Comparison of ENCODE assay signal across 21 cellular contexts in the genomic region with DNA sequence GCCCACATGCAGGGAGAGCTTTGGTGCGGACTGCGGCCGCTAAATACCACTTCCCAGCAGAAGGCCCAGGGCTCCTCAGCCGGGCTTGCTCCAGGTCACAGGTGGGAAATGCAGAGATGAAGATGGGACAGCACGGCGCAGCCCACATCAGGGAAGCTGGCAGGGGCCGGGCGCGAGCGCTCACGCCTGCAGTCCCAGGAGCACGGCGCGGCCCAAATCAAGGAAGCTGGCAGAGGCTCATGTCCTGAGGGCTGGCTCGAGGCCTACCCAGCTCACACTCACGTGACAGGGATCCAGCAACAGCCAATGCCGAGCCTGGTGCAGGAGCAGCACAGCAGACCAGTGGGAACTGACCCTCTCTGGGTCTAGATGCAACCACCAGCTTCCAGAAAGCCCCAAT. TPM values are rescaled to one million over a fixed set of nuclear protein-coding genes. Genes with fewer than 3 reads are reported as not detected.
A peak's percentile ranks its signal among the peaks of the same experiment; 100 is the strongest.
DNase-seq lines count a peak whose midpoint lies in the region; ATAC-seq, FAIRE-seq and TF ChIP-seq lines count a peak whose summit lies in the region.
"Had no signal": no experiment of that assay in that cellular context is flagged by ENCODE, and none has a peak within 500 bp of the region (broad histone marks: within the 10 kb centered on the region; RNA-seq: fewer than 3 reads in every experiment).

No MANE protein-coding gene starts in this region.

- H3K9me2 ChIP-seq in MM.1S (replicated peaks; ENCODE audit: insufficient read depth, low read length) = no peaks in the 10 kb centered on the region

- peaks cover 20 to 40% of the 10 kb centered on the region in 2 experiments for H3K36me3 ChIP-seq in HepG2 (replicated peaks in 1 of 2; ENCODE audit: control insufficient read depth in 1 of 2, insufficient read depth in 2 of 2, low read length in 2 of 2)
- peaks cover 6% of the 10 kb centered on the region for H3K36me3 ChIP-seq in MM.1S (replicated peaks; ENCODE audit: insufficient read depth, low read length)
- H3K36me3 ChIP-seq: adrenal gland, transverse colon had no signal

- no peaks in the 10 kb centered on the region for H3K36me3 Mint-ChIP-seq in IgD-negative memory B cell
- H3K36me3 Mint-ChIP-seq in stimulated activated memory B cell treated with anti-CD40 and anti-IgM and Interleukin-4, amounts not matched to agents 10 μg/mL and 1 μg/mL and 100 μg/mL, for 72 hours = peaks cover 53% of the 10 kb centered on the region
- peaks cover 23% of the 10 kb centered on the region for H3K36me3 Mint-ChIP-seq in nephron progenitor cell (ENCODE audit: low read depth)
- peaks cover 14% of the 10 kb centered on the region for H3K36me3 Mint-ChIP-seq in CD4-positive, alpha-beta T cell (ENCODE audit: low read depth)

- TF ChIP-seq EP300 in HepG2 (IDR thresholded peaks at IDR 0.05; ENCODE audit: low read depth in 2 of 2, low read length in 2 of 2) (no peak), HepG2 (CRISPR knock-in tag; IDR thresholded peaks at IDR 0.05; ENCODE audit: borderline replicate concordance) (no peak)

- H3K27me3 ChIP-seq in HepG2 (ENCODE audit: control insufficient read depth in 1 of 2, insufficient read depth in 2 of 2, low read length in 2 of 2) = no peaks in the 10 kb centered on the region
- H3K27me3 ChIP-seq in MM.1S (replicated peaks; ENCODE audit: insufficient read depth, low read length) = no peaks in the 10 kb centered on the region
- H3K27me3 ChIP-seq in CD4-positive, alpha-beta T cell (ENCODE audit: control insufficient read depth, insufficient read depth, low read length) = no peaks in the 10 kb centered on the region
- H3K27me3 ChIP-seq: adrenal gland, transverse colon had no signal

- TF ChIP-seq POLR2A in HepG2 (IDR thresholded peaks at IDR 0.05; ENCODE audit: insufficient read depth in 1 of 2, low read depth in 2 of 2, low read length in 2 of 2) = 0 out of 4 replicates have a peak, but pooled peaks of 1 of the 2 experiments have one; percentile 21

- intact Hi-C loops in HepG2 (cut with micrococcal nuclease; ENCODE audit: unreplicated experiment) = no loop called here
- intact Hi-C loops in CD4-positive, alpha-beta T cell (cut with DNase I, micrococcal nuclease) = no loop called here

- TF ChIP-seq RAD21 in HepG2 (CRISPR knock-in tag; IDR thresholded peaks at IDR 0.05) = no peak

- H3K9me3 Mint-ChIP-seq in IgD-negative memory B cell = no peaks in the 10 kb centered on the region
- no peaks in the 10 kb centered on the region for H3K9me3 Mint-ChIP-seq in stimulated activated memory B cell treated with anti-CD40 and anti-IgM and Interleukin-4, amounts not matched to agents 10 μg/mL and 1 μg/mL and 100 μg/mL, for 72 hours
- H3K9me3 Mint-ChIP-seq in nephron progenitor cell = no peaks in the 10 kb centered on the region
- no peaks in the 10 kb centered on the region for H3K9me3 Mint-ChIP-seq in CD4-positive, alpha-beta T cell
- H3K9me3 Mint-ChIP-seq: activated T-helper 17 cell treated with anti-CD3 and anti-CD28 coated beads, Interleukin-2, amount 50 U/mL, for 72 hours had no signal

- peaks cover 2% of the 10 kb centered on the region for H3K27me3 Mint-ChIP-seq in IgD-negative memory B cell
- H3K27me3 Mint-ChIP-seq in stimulated activated memory B cell treated with anti-CD40 and anti-IgM and Interleukin-4, amounts not matched to agents 10 μg/mL and 1 μg/mL and 100 μg/mL, for 72 hours = no peaks in the 10 kb centered on the region
- H3K27me3 Mint-ChIP-seq in nephron progenitor cell (ENCODE audit: low read depth, poor library complexity) = peaks cover 2% of the 10 kb centered on the region
- no peaks in the 10 kb centered on the region for H3K27me3 Mint-ChIP-seq in CD4-positive, alpha-beta T cell
- H3K27me3 Mint-ChIP-seq: activated T-helper 17 cell treated with anti-CD3 and anti-CD28 coated beads, Interleukin-2, amount 50 U/mL, for 72 hours had no signal

- no peak for TF ChIP-seq CTCF in HepG2 (CRISPR knock-in tag; IDR thresholded peaks at IDR 0.05)
- no peak for TF ChIP-seq CTCF in nephron progenitor cell (IDR thresholded peaks at IDR 0.05)
- no peak for TF ChIP-seq CTCF in MM.1S (IDR thresholded peaks at IDR 0.05; ENCODE audit: low read length)
- TF ChIP-seq CTCF in CD4-positive, alpha-beta T cell (IDR thresholded peaks at IDR 0.05) = no peak

- H3K4me3 Mint-ChIP-seq in IgD-negative memory B cell = peak overlapping the region in 3 of 4 donors; percentile 31 to 33 (median 32)
- no peak overlapping the region for H3K4me3 Mint-ChIP-seq in stimulated activated memory B cell treated with anti-CD40 and anti-IgM and Interleukin-4, amounts not matched to agents 10 μg/mL and 1 μg/mL and 100 μg/mL, for 72 hours
- H3K4me3 Mint-ChIP-seq in nephron progenitor cell = no peak overlapping the region
- no peak overlapping the region for H3K4me3 Mint-ChIP-seq in CD4-positive, alpha-beta T cell
- H3K4me3 Mint-ChIP-seq: activated T-helper 17 cell treated with anti-CD3 and anti-CD28 coated beads, Interleukin-2, amount 50 U/mL, for 72 hours had no signal

- H3K27ac ChIP-seq in HepG2 (ENCODE audit: extremely low read length, insufficient read depth, low read length) (no peak overlapping the region), MM.1S (ENCODE audit: low read length) (no peak overlapping the region)
- H3K27ac ChIP-seq in CD4-positive, alpha-beta T cell (ENCODE audit: low read depth, low read length) = no peak overlapping the region
- H3K27ac ChIP-seq: adrenal gland, KMS-11, skin epidermis, transverse colon had no signal

- H4K20me1 ChIP-seq in HepG2 (ENCODE audit: insufficient read depth, low read length) (peaks cover 90% of the 10 kb centered on the region), MM.1S (ENCODE audit: insufficient read depth, low read length) (no peaks in the 10 kb centered on the region)

- no TSS peak for BruUV-seq in HepG2 (replicated peaks; lab: Mats Ljungman, UMichigan)

- in situ Hi-C loops in HepG2 (cut with HindIII; ENCODE audit: extremely low pct_ligation_motif_present, low pct_unique_long_range_greater_than_20kb) = loop anchor here (25.0 kb wide), 1 partner anchor 130 kb away; no protein-coding TSS in a partner anchor

- DNase-seq in cerebellum (ENCODE audit: low spot score) (peak; percentile 84), HepG2 (ENCODE audit: low spot score) (no peak), nephron progenitor cell (no peak), MM.1S (no peak), epidermal melanocyte (ENCODE audit: insufficient read length, low spot score) (no peak)
- no peak for DNase-seq in CD4-positive, alpha-beta T cell
- DNase-seq: DMS79, mesenchymal stem cell, NCI-H1105 treated with DMSO at 0.1 percent for 48 hours, NCI-H2171 treated with DMSO at 0.1 percent for 48 hours, NCI-H82, transverse colon had no signal

- H3K79me2 ChIP-seq in HepG2 (ENCODE audit: insufficient read depth, low read length) (peaks cover 95% of the 10 kb centered on the region), MM.1S (ENCODE audit: low read length) (peaks cover 100% of the 10 kb centered on the region)

- H3K9me3 ChIP-seq in HepG2 (ENCODE audit: low read length) (no peaks in the 10 kb centered on the region), MM.1S (replicated peaks; ENCODE audit: insufficient read depth, low read length) (no peaks in the 10 kb centered on the region)
- H3K9me3 ChIP-seq in CD4-positive, alpha-beta T cell (ENCODE audit: control insufficient read depth, low read length) = no peaks in the 10 kb centered on the region
- H3K9me3 ChIP-seq: adrenal gland, transverse colon had no signal

- FAIRE-seq in HepG2 (lab: Jason Lieb, UNC) = no peak
- FAIRE-seq: endothelial cell of umbilical vein, frontal cortex, RCC 7860 had no signal

- no peak for ATAC-seq in HepG2
- no peak for ATAC-seq in stimulated activated memory B cell treated with anti-CD40 and anti-IgM and Interleukin-4, amounts not matched to agents 10 μg/mL and 1 μg/mL and 100 μg/mL, for 72 hours
- ATAC-seq in CD4-positive, alpha-beta T cell (ENCODE audit: poor library complexity) = no peak
- ATAC-seq: activated T-helper 17 cell treated with anti-CD3 and anti-CD28 coated beads, Interleukin-2, amount 50 U/mL, for 72 hours had no signal

- H3K9ac ChIP-seq in HepG2 (ENCODE audit: insufficient read depth, low read depth, low read length) = no peak overlapping the region
- H3K9ac ChIP-seq in MM.1S (ENCODE audit: low read length) = no peak overlapping the region
- H3K9ac ChIP-seq: KMS-11 had no signal

- CTCF ChIA-PET in HepG2 (lab: Yijun Ruan, JAX; ENCODE audit: low intra/inter-chr PET ratio, low total read pairs) = no interaction called here
- CTCF ChIA-PET in CD4-positive, alpha-beta T cell (lab: Charles Lee) = no interaction called here

- H3K4me3 ChIP-seq in HepG2 (replicated peaks in 1 of 3; ENCODE audit: insufficient read depth in 1 of 3, low read depth in 2 of 3, low read length in 3 of 3) (no peak overlapping the region), MM.1S (ENCODE audit: low read length) (no peak overlapping the region)
- H3K4me3 ChIP-seq: adrenal gland, skin epidermis, transverse colon had no signal

- POLR2A ChIA-PET in HepG2 (lab: Yijun Ruan, JAX) = no interaction called here
- POLR2A ChIA-PET in CD4-positive, alpha-beta T cell (lab: Charles Lee) = no interaction called here

- H3K27ac Mint-ChIP-seq in IgD-negative memory B cell (peak overlapping the region; percentile 90 to 100 (median 98)), nephron progenitor cell (no peak overlapping the region)
- H3K27ac Mint-ChIP-seq in stimulated activated memory B cell treated with anti-CD40 and anti-IgM and Interleukin-4, amounts not matched to agents 10 μg/mL and 1 μg/mL and 100 μg/mL, for 72 hours = peak overlapping the region; percentile 94
- no peak overlapping the region for H3K27ac Mint-ChIP-seq in CD4-positive, alpha-beta T cell
- H3K27ac Mint-ChIP-seq: activated T-helper 17 cell treated with anti-CD3 and anti-CD28 coated beads, Interleukin-2, amount 50 U/mL, for 72 hours had no signal

- peaks cover 10% of the 10 kb centered on the region for H3F3A ChIP-seq in MM.1S (ENCODE audit: insufficient read depth, low read length)

- H3K4me1 Mint-ChIP-seq in IgD-negative memory B cell (peaks cover 34 to 54% (median 50%) of the 10 kb centered on the region in 3 donors), nephron progenitor cell (peaks cover 46% of the 10 kb centered on the region)
- peaks cover 88% of the 10 kb centered on the region for H3K4me1 Mint-ChIP-seq in stimulated activated memory B cell treated with anti-CD40 and anti-IgM and Interleukin-4, amounts not matched to agents 10 μg/mL and 1 μg/mL and 100 μg/mL, for 72 hours
- H3K4me1 Mint-ChIP-seq in CD4-positive, alpha-beta T cell (ENCODE audit: low read depth) = peaks cover 20% of the 10 kb centered on the region

- no peak overlapping the region for H2AFZ ChIP-seq in HepG2 (ENCODE audit: low read length)
- H2AFZ ChIP-seq in MM.1S (ENCODE audit: low read length) = no peak overlapping the region

- peaks cover 2% of the 10 kb centered on the region; the same call in 1 of the 2 replicates for H3K4me1 ChIP-seq in HepG2 (ENCODE audit: insufficient read depth, low read length)
- peaks cover 21% of the 10 kb centered on the region for H3K4me1 ChIP-seq in MM.1S (ENCODE audit: low read length)

- WGBS in HepG2 (ENCODE audit: low lambda C conversion rate) = 98% methylated on average over 14 of the region's 17 CpGs

- no peak overlapping the region for H3K4me2 ChIP-seq in HepG2 (ENCODE audit: low read depth, low read length)
- H3K4me2 ChIP-seq in MM.1S (ENCODE audit: low read depth, low read length) = no peak overlapping the region
- H3K4me2 ChIP-seq: KMS-11 had no signal

RNA-seq across cellular contexts. Expression of gene LPCAT1, which starts 16.3 kb away (rescaled TPM):
- polyA plus RNA-seq in IgD-negative memory B cell (76.4 TPM), HepG2 (2011; rRNA removed) (90.6 and 115 TPM in 2 replicates)
- total RNA-seq in cerebellum (82.4 TPM), HepG2 (2016; rRNA removed; fragmentation: Illumina TruSeq; extraction: Trizol) (16.0 and 29.8 TPM in 2 replicates)
- total RNA-seq in HepG2 (2016; cell fraction: cytosol; rRNA removed; fragmentation: Illumina TruSeq; extraction: Trizol; ENCODE audit: low read depth) = 5.1 and 9.2 TPM in 2 replicates
- total RNA-seq in HepG2 (2016; cell fraction: insoluble cytoplasmic fraction; rRNA removed; fragmentation: Illumina TruSeq; extraction: Trizol) = 14.3 and 34.5 TPM in 2 replicates
- 14.8 and 16.4 TPM in 2 replicates for total RNA-seq in HepG2 (2016; cell fraction: membrane; rRNA removed; fragmentation: Illumina TruSeq; extraction: Trizol)
- total RNA-seq in HepG2 (2016; cell fraction: nucleus; rRNA removed; fragmentation: Illumina TruSeq; extraction: Trizol) = 37.9 and 47.2 TPM in 2 replicates
- polyA plus RNA-seq in HepG2 (2011; cell fraction: cytosol; rRNA removed) = 65.4 and 69.9 TPM in 2 replicates
- polyA plus RNA-seq in HepG2 (2011; cell fraction: nucleus; rRNA removed) = 330 and 361 TPM in 2 replicates
- polyA plus RNA-seq in HepG2 (2012) = 104 and 122 TPM in 2 replicates
- 3.8 and 4.2 TPM in 2 replicates for polyA plus RNA-seq in HepG2 (2016; cell fraction: cytosol; fragmentation: Illumina TruSeq; extraction: Trizol; ENCODE audit: low read depth)
- polyA plus RNA-seq in HepG2 (2016; cell fraction: insoluble cytoplasmic fraction; fragmentation: Illumina TruSeq; extraction: Trizol; ENCODE audit: low read depth) = 18.3 and 19.5 TPM in 2 replicates
- 9.2 and 10.4 TPM in 2 replicates for polyA plus RNA-seq in HepG2 (2016; cell fraction: membrane; fragmentation: Illumina TruSeq; extraction: Trizol; ENCODE audit: low read depth)
- polyA plus RNA-seq in HepG2 (2016; cell fraction: nucleus; fragmentation: Illumina TruSeq; extraction: Trizol; ENCODE audit: insufficient read depth, low read depth) = 89.7 and 92.4 TPM in 2 replicates
- polyA minus RNA-seq in HepG2 (2011; rRNA and poly(A)+ RNA removed; ENCODE audit: low replicate concordance) = 56.1 and 65.1 TPM in 2 replicates
- polyA minus RNA-seq in HepG2 (2011; cell fraction: cytosol; rRNA and poly(A)+ RNA removed) = 44.6 and 51.7 TPM in 2 replicates
- 90.3 and 92.4 TPM in 2 replicates for polyA minus RNA-seq in HepG2 (2011; cell fraction: nucleus; rRNA and poly(A)+ RNA removed)
- 10 to 100 TPM; 20.4 to 21.2 TPM for total RNA-seq in CD4-positive, alpha-beta T cell

Comparison
In these comparisons a context has a peak if more than half of its experiments do, and no peak if none do; other contexts are left out.
1. H3K27ac Mint-ChIP-seq: peak in IgD-negative memory B cell (3 of 3) and stimulated activated memory B cell treated with anti-CD40 and anti-IgM and Interleukin-4, amounts not matched to agents 10 μg/mL and 1 μg/mL and 100 μg/mL, for 72 hours (single experiment); none in nephron progenitor cell (single experiment) and CD4-positive, alpha-beta T cell (single experiment).
2. H3K4me3 Mint-ChIP-seq: peak in IgD-negative memory B cell (3 of 4); none in stimulated activated memory B cell treated with anti-CD40 and anti-IgM and Interleukin-4, amounts not matched to agents 10 μg/mL and 1 μg/mL and 100 μg/mL, for 72 hours (single experiment), nephron progenitor cell (single experiment) and CD4-positive, alpha-beta T cell (single experiment).